In the genomic region with DNA sequence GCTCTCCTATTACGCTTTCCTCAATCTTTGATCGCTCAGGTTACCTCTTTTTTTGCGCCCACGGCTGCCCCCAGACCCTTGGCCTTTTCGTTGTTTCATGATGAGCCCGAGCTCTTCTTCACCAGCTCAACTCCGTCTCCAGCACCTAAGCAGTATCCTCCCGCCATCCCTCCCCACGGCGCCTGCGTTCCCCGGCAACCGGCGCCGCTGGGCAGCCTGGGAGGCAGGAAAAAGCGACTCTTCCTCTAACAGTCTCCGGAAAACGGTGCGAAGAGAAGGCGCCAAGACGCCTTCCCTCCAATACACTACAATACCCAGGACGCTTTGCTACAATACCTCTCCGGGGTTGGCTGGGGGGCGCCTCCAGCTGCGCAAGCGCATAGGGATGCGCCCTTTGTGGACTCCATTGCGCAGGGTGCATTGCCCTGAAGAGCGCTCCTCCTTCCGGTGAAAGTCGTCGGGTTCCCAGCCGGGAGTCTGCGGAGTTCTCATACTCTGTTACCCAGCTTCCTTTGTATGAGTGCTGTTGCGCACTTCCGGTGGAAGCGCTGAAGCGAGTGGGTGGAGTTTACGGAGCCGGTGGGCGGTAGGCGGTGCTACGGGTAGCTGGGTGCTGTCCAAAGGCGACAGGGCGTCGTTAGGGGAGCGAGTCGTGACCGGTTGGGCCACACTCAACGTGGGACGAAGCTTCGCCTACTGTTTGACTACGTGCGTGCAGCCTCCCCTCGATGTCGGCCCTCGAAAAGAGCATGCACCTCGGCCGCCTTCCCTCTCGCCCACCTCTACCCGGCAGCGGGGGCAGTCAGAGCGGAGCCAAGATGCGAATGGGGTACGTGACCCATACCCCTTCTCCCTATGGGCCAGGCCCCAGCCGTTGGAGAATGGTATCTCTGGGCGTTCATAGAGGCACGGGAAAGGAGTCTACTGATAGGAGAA, we compare ENCODE assay signal across 8 cellular contexts. TPM values are rescaled to one million over a fixed set of nuclear protein-coding genes. Genes with fewer than 3 reads are reported as not detected.
DNase-seq lines count a peak whose midpoint lies in the region; ATAC-seq and TF ChIP-seq lines count a peak whose summit lies in the region.

Gene C2CD3, minus strand, starts transcription at position 309 of the 936 bp plus-strand sequence. Its CDS starts 210 bp downstream, at position 99.
Gene PPME1, plus strand, starts transcription at position 596 of the 936 bp plus-strand sequence. Its CDS starts 133 bp downstream, at position 729.

- no peaks in the 10 kb centered on the region for H3K27me3 ChIP-seq in KMS-11 (ENCODE audit: insufficient read depth, low read depth)
- no peaks in the 10 kb centered on the region for H3K27me3 ChIP-seq in mucosa of stomach (ENCODE audit: control insufficient read depth, insufficient read depth, low read length)

- ATAC-seq in GM21737 (IDR thresholded peaks at IDR 0.05; ENCODE audit: unreplicated experiment) (peak; percentile 93), esophagus mucosa (peak; percentile 98)

- peak within 1 kb of the TSS; percentile 41 for H3K4me3 ChIP-seq in KMS-11 (IDR thresholded peaks at IDR 0.05; ENCODE audit: insufficient read depth, low read depth, low read length)
- H3K4me3 ChIP-seq in mucosa of stomach (ENCODE audit: low read length) = peak within 1 kb of the TSS; percentile 70

- H3K9ac ChIP-seq in KMS-11 = peak within 1 kb of the TSS; percentile 68
- H3K9ac ChIP-seq in mucosa of stomach (ENCODE audit: low read length) = peak within 1 kb of the TSS; percentile 86

- 0 out of 2 replicates have a peak, but pooled peaks have one; percentile 20 for TF ChIP-seq CTCF in KMS-11 (conservative IDR thresholded peaks at IDR 0.05; ENCODE audit: low read depth, low read length)

- peak within 1 kb of the TSS; percentile 86 for H3K4me2 ChIP-seq in KMS-11

- H3K9me3 Mint-ChIP-seq in activated T-cell treated with anti-CD3 and anti-CD28 coated beads, Interleukin-2, amount 50 U/mL, for 24 hours = no peaks in the 10 kb centered on the region

- peaks cover 33% of the 10 kb centered on the region for H3K4me1 Mint-ChIP-seq in activated T-cell treated with anti-CD3 and anti-CD28 coated beads, Interleukin-2, amount 50 U/mL, for 24 hours (ENCODE audit: low read depth)

- no peaks in the 10 kb centered on the region for H3K27me3 Mint-ChIP-seq in activated T-cell treated with anti-CD3 and anti-CD28 coated beads, Interleukin-2, amount 50 U/mL, for 24 hours

- H3K4me1 ChIP-seq in KMS-11 (ENCODE audit: low read depth, poor library complexity, severe bottlenecking) (peaks cover 19% of the 10 kb centered on the region), mucosa of stomach (ENCODE audit: control insufficient read depth, insufficient read depth, low read length) (peaks cover 15% of the 10 kb centered on the region)

- no peak within 1 kb of the TSS for H3K4me3 Mint-ChIP-seq in activated T-cell treated with anti-CD3 and anti-CD28 coated beads, Interleukin-2, amount 50 U/mL, for 24 hours

- DNase-seq in DMS79 treated with DMSO at 0.1 percent for 48 hours (lab: John Stamatoyannopoulos, UW) = peak; percentile 100
- peak; percentile 97 for DNase-seq in activated T-cell treated with anti-CD3 and anti-CD28 coated beads, Interleukin-2, amount 50 U/mL, for 24 hours
- DNase-seq in stimulated activated CD8-positive, alpha-beta memory T cell treated with anti-CD3 and anti-CD28 coated beads, Interleukin-7, amount 100 ng/mL, for 1 hour (ENCODE audit: low read depth in 2 of 2) = peak; percentile 90 to 94

- H3K27ac ChIP-seq in KMS-11 = peak within 1 kb of the TSS; percentile 57

- H3K9me3 ChIP-seq in mucosa of stomach (ENCODE audit: control insufficient read depth, low read length) = no peaks in the 10 kb centered on the region

- H3K36me3 ChIP-seq in KMS-11 (ENCODE audit: insufficient read depth) (no peaks in the 10 kb centered on the region; the same call in 1 of the 2 replicates), mucosa of stomach (ENCODE audit: control insufficient read depth, insufficient read depth, low read length) (no peaks in the 10 kb centered on the region)

- peaks cover 47% of the 10 kb centered on the region for H3K36me3 Mint-ChIP-seq in activated T-cell treated with anti-CD3 and anti-CD28 coated beads, Interleukin-2, amount 50 U/mL, for 24 hours (ENCODE audit: low read depth)

- H3K79me2 ChIP-seq in KMS-11 (ENCODE audit: insufficient read depth, low read depth) = peaks cover 22% of the 10 kb centered on the region; the same call in 1 of the 2 replicates

- H3K27ac Mint-ChIP-seq in activated T-cell treated with anti-CD3 and anti-CD28 coated beads, Interleukin-2, amount 50 U/mL, for 24 hours = no peak within 1 kb of the TSS

- peak within 1 kb of the TSS; percentile 93 for H2AFZ ChIP-seq in KMS-11 (ENCODE audit: low read depth)

- peaks cover 4% of the 10 kb centered on the region; the same call in 1 of the 2 replicates for H4K20me1 ChIP-seq in KMS-11 (ENCODE audit: insufficient read depth)

TF ChIP-seq in PFSK-1, 5 proteins besides CTCF, POLR2A, EP300 and RAD21:
- TF ChIP-seq FOXP2 (optimal IDR thresholded peaks at IDR 0.05; ENCODE audit: borderline replicate concordance, extremely low read depth, extremely low read length, insufficient read depth) = peak; percentile 92
- TF ChIP-seq POLR2AphosphoS5 (IDR thresholded peaks at IDR 0.05; ENCODE audit: low read depth, low read length) = peak; percentile 81
- peak; percentile 80 to 87 for TF ChIP-seq REST (IDR thresholded peaks at IDR 0.05; ENCODE audit: insufficient read depth in 1 of 2, low read depth in 2 of 2, low read length in 2 of 2)
- TF ChIP-seq SIN3A (IDR thresholded peaks at IDR 0.05; ENCODE audit: borderline replicate concordance, insufficient read depth, low read length) = peak; percentile 30; the same call in 1 of the 2 replicates
- TF ChIP-seq TAF1 (IDR thresholded peaks at IDR 0.05; ENCODE audit: borderline replicate concordance, insufficient read depth, low read length) = no peak; the same call in 1 of the 2 replicates

RNA-seq across cellular contexts. Expression of gene C2CD3, which starts in this region (rescaled TPM):
- 6.6 TPM for polyA plus RNA-seq in PFSK-1 (2012; ENCODE audit: insufficient read length, low read depth)
- total RNA-seq in esophagus mucosa = 12.4 TPM

RNA-seq across cellular contexts. Expression of gene PPME1, which starts in this region (rescaled TPM):
- 43.5 TPM for polyA plus RNA-seq in PFSK-1 (2012; ENCODE audit: insufficient read length, low read depth)
- 38.7 TPM for total RNA-seq in esophagus mucosa

Comparison
In these comparisons a context has a peak if more than half of its experiments do, and no peak if none do; other contexts are left out.
1. Peak in every context shown above with its lines: DNase-seq, ATAC-seq, H3K4me3 ChIP-seq and H3K27ac ChIP-seq.